ENCODE assay signal across 8 cellular contexts in genomic region chr11:118359295-118359958, GRCh38. TPM values are rescaled to one million over a fixed set of nuclear protein-coding genes. Genes with fewer than 3 reads are reported as not detected.
DNase-seq lines count a peak whose midpoint lies in the region; ATAC-seq, FAIRE-seq and TF ChIP-seq lines count a peak whose summit lies in the region.

UBE4A (plus strand) TSS chr11:118359600; CDS start chr11:118365081, 5,481 bp downstream.

- peak; percentile 90 for ATAC-seq in GM18867 (IDR thresholded peaks at IDR 0.05; ENCODE audit: unreplicated experiment)
- ATAC-seq in HG03135 (IDR thresholded peaks at IDR 0.05; ENCODE audit: unreplicated experiment) = peak; percentile 75

- H2AFZ ChIP-seq in smooth muscle cell (ENCODE audit: low read depth) = peak within 1 kb of the TSS; percentile 96

- H3K4me3 ChIP-seq in WI38 (ENCODE audit: low read depth, low read length) (peak within 1 kb of the TSS; percentile 85), bronchial epithelial cell (ENCODE audit: low read depth, low read length) (peak within 1 kb of the TSS; percentile 74), smooth muscle cell (peak within 1 kb of the TSS; percentile 73)

- DNase-seq in NCI-H2227 treated with DMSO at 0.1 percent for 48 hours (lab: John Stamatoyannopoulos, UW) = peak; percentile 90
- peak; percentile 80 for DNase-seq in bronchial epithelial cell (ENCODE audit: low read depth)
- DNase-seq in iPS-NIHi7 (ENCODE audit: extremely low spot score) = peak; percentile 93
- peak; percentile 45 for DNase-seq in smooth muscle cell (lab: John Stamatoyannopoulos, UW; ENCODE audit: unreplicated experiment)

- H3K27ac ChIP-seq in smooth muscle cell (ENCODE audit: low read depth) = peak within 1 kb of the TSS; percentile 34

- H3K27me3 ChIP-seq in bronchial epithelial cell (ENCODE audit: control insufficient read depth, insufficient read depth, low read length) (no peaks in the 10 kb centered on the region), smooth muscle cell (ENCODE audit: low read depth) (no peaks in the 10 kb centered on the region)

- H3F3A ChIP-seq in smooth muscle cell (ENCODE audit: low read depth) = peaks cover 7% of the 10 kb centered on the region

- H3K9ac ChIP-seq in smooth muscle cell (ENCODE audit: low read depth) = peak within 1 kb of the TSS; percentile 89

- H3K79me2 ChIP-seq in smooth muscle cell (ENCODE audit: low read depth) = peaks cover 37% of the 10 kb centered on the region

- no peaks in the 10 kb centered on the region for H3K9me3 ChIP-seq in smooth muscle cell (replicated peaks; ENCODE audit: low read depth)

- 8% methylated on average over 33 of the region's 33 CpGs for WGBS in smooth muscle cell (ENCODE audit: low lambda C conversion rate)

- peak within 1 kb of the TSS; percentile 89 for H3K4me2 ChIP-seq in smooth muscle cell

- peaks cover 30% of the 10 kb centered on the region for H4K20me1 ChIP-seq in smooth muscle cell (ENCODE audit: low read depth)

- no peaks in the 10 kb centered on the region for H3K36me3 ChIP-seq in bronchial epithelial cell (ENCODE audit: control insufficient read depth, insufficient read depth, low read length)
- no peaks in the 10 kb centered on the region for H3K36me3 ChIP-seq in smooth muscle cell (ENCODE audit: low read depth)

- TF ChIP-seq CTCF in WI38 (IDR thresholded peaks at IDR 0.05; ENCODE audit: low read depth, low read length) (no peak), bronchial epithelial cell (IDR thresholded peaks at IDR 0.05; ENCODE audit: insufficient read depth, low read length, severe bottlenecking) (no peak), smooth muscle cell (IDR thresholded peaks at IDR 0.05; ENCODE audit: borderline replicate concordance, insufficient read depth, poor library complexity, severe bottlenecking) (no peak)

- H3K4me1 ChIP-seq in smooth muscle cell (ENCODE audit: low read depth) = peaks cover 9% of the 10 kb centered on the region

- FAIRE-seq in A204.1 (lab: Jason Lieb, UNC) (peak; percentile 86), bronchial epithelial cell (lab: Jason Lieb, UNC) (no peak)

RNA-seq across cellular contexts. Expression of gene UBE4A, which starts in this region (rescaled TPM):
- total RNA-seq in bronchial epithelial cell (16.1 and 21.9 TPM in 2 replicates), smooth muscle cell (52.4 and 62.1 TPM in 2 replicates)
- 17.3 and 17.6 TPM in 2 replicates for polyA plus RNA-seq in smooth muscle cell

Comparison
In these comparisons a context has a peak if more than half of its experiments do, and no peak if none do; other contexts are left out.
1. Peak in every context shown above with its lines: DNase-seq, ATAC-seq, H3K4me3 ChIP-seq and H3K27ac ChIP-seq.